Comparison of ENCODE assay signal across 2 cellular contexts in genomic region chr4:31016322-31017061, GRCh38.
TF ChIP-seq lines count a peak whose summit lies in the region.

No MANE protein-coding gene starts in this region.

TF ChIP-seq in HEK293, 187 proteins besides CTCF, POLR2A, EP300 and RAD21:
- TF ChIP-seq ZNF580 (tag by site-specific recombination; IDR thresholded peaks at IDR 0.05) = no peak
- no peak for TF ChIP-seq EGR2 (tag by site-specific recombination; IDR thresholded peaks at IDR 0.05; ENCODE audit: low read depth)
- no peak for TF ChIP-seq ZFP69B (tag by site-specific recombination; IDR thresholded peaks at IDR 0.05)
- peak; percentile 100 for TF ChIP-seq ZSCAN4 (tag by site-specific recombination; IDR thresholded peaks at IDR 0.05)
TF ChIP-seq in HEK293: peak in this region for 1.

TF ChIP-seq in H1, 55 proteins besides CTCF, POLR2A, EP300 and RAD21:
- TF ChIP-seq SIX5 (IDR thresholded peaks at IDR 0.05; ENCODE audit: low read depth, low read length) = no peak
- peak; percentile 70; the same call in 1 of the 2 replicates for TF ChIP-seq TEAD4 (IDR thresholded peaks at IDR 0.05; ENCODE audit: low read depth, low read length)
- TF ChIP-seq, protein P1, sequence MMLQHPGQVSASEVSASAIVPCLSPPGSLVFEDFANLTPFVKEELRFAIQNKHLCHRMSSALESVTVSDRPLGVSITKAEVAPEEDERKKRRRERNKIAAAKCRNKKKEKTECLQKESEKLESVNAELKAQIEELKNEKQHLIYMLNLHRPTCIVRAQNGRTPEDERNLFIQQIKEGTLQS (IDR thresholded peaks at IDR 0.05; ENCODE audit: insufficient read depth, low read depth, low read length) = no peak
- no peak for TF ChIP-seq RXRA (IDR thresholded peaks at IDR 0.05; ENCODE audit: insufficient read depth, low read depth, low read length)
- no peak for TF ChIP-seq EGR1 (IDR thresholded peaks at IDR 0.05; ENCODE audit: borderline replicate concordance, low read depth, low read length)
- TF ChIP-seq SUZ12 (IDR thresholded peaks at IDR 0.05; ENCODE audit: low read length) = no peak
- no peak for TF ChIP-seq CBX8 (IDR thresholded peaks at IDR 0.05; ENCODE audit: borderline replicate concordance, low read depth, low read length)
